26 cellular contexts compared by ENCODE assay signal in genomic region chr10:86388119-86388704, GRCh38. TPM values are rescaled to one million over a fixed set of nuclear protein-coding genes. Genes with fewer than 3 reads are reported as not detected.
DNase-seq lines count a peak whose midpoint lies in the region; ATAC-seq, FAIRE-seq and TF ChIP-seq lines count a peak whose summit lies in the region.
"Had no signal": no experiment of that assay in that cellular context is flagged by ENCODE, and none has a peak within 500 bp of the region (broad histone marks: within the 10 kb centered on the region; RNA-seq: fewer than 3 reads in every experiment).

No MANE protein-coding gene starts in this region.

- H3K27me3 Mint-ChIP-seq in CD4-positive, alpha-beta memory T cell: peaks cover 24% of the 10 kb centered on the region in 2 donors
- H3K27me3 Mint-ChIP-seq in natural killer cell treated with Interleukin-12 subunit alpha and Interleukin-12 subunit beta and Interleukin-15 and Interleukin-18, amount 100 ng/mL, for 72 hours: peaks cover 42 to 60% of the 10 kb centered on the region in 2 donors

- H3K4me1 Mint-ChIP-seq in CD4-positive, alpha-beta memory T cell: peaks cover 4 to 11% (median 5%) of the 10 kb centered on the region in 4 donors
- H3K4me1 Mint-ChIP-seq in natural killer cell treated with Interleukin-12 subunit alpha and Interleukin-12 subunit beta and Interleukin-15 and Interleukin-18, amount 100 ng/mL, for 72 hours (ENCODE audit: low read depth in 2 of 2): peaks cover 5 to 6% of the 10 kb centered on the region in 2 donors

- H3K27me3 ChIP-seq in CD4-positive, alpha-beta memory T cell (ENCODE audit: insufficient read depth, low read length): no peaks in the 10 kb centered on the region
- H3K27me3 ChIP-seq in H1 (replicated peaks in 1 of 4; ENCODE audit: control insufficient read depth in 3 of 4, extremely low read depth in 1 of 4, insufficient read depth in 3 of 4, low read length in 3 of 4): peaks cover 0 to 15% (median 11%) of the 10 kb centered on the region in 4 experiments; a peak in 4 of 7 replicates
- H3K27me3 ChIP-seq: pancreas had no signal

- H2BK15ac ChIP-seq in H1 (ENCODE audit: low read length): no peak overlapping the region; the same call in 1 of the 2 replicates

- H3K14ac ChIP-seq in H1 (ENCODE audit: insufficient read length): no peak overlapping the region

- H3K27ac Mint-ChIP-seq in CD4-positive, alpha-beta memory T cell: no peak overlapping the region
- peak overlapping the region in 1 of 2 donors; percentile 38 for H3K27ac Mint-ChIP-seq in natural killer cell treated with Interleukin-12 subunit alpha and Interleukin-12 subunit beta and Interleukin-15 and Interleukin-18, amount 100 ng/mL, for 72 hours
- H3K27ac Mint-ChIP-seq: activated CD4-positive, alpha-beta T cell treated with anti-CD3 and anti-CD28 coated beads for 36 hours; activated CD8-positive, alpha-beta T cell treated with anti-CD3 and anti-CD28 coated beads, Interleukin-2, amount 10 ng/mL, durations not matched to agents 7 days and 5 days; T-cell had no signal

- TF ChIP-seq EP300 in H1 (IDR thresholded peaks at IDR 0.05; ENCODE audit: borderline replicate concordance in 1 of 2, low read depth in 2 of 2, low read length in 2 of 2): no peak

- no peak for FAIRE-seq in H1 (lab: Jason Lieb, UNC)
- no peak for FAIRE-seq in kidney (lab: Jason Lieb, UNC)
- FAIRE-seq: HepG2, pancreas had no signal

- DNase-seq in CD4-positive, alpha-beta memory T cell: no peak
- DNase-seq in GM20000 (ENCODE audit: low spot score) (peak; percentile 3), H1 (ENCODE audit: low read depth in 1 of 2, low spot score in 2 of 2) (peak in 1 of 2 experiments; percentile 45), T-helper 2 cell (no peak), occipital lobe (lab: John Stamatoyannopoulos, UW) (no peak), kidney (no peak)
- DNase-seq in natural killer cell treated with Interleukin-12 subunit alpha and Interleukin-12 subunit beta and Interleukin-15 and Interleukin-18, amount 100 ng/mL, for 72 hours (ENCODE audit: low spot score): no peak
- no peak for DNase-seq in activated CD4-positive, CD25-positive, alpha-beta regulatory T cell (lab: John Stamatoyannopoulos, UW)
- DNase-seq: activated CD4-positive, alpha-beta T cell treated with anti-CD3 and anti-CD28 coated beads for 36 hours; activated CD8-positive, alpha-beta T cell treated with anti-CD3 and anti-CD28 coated beads, Interleukin-2, amount 10 ng/mL, durations not matched to agents 7 days and 5 days; activated gamma-delta T cell treated with Interleukin-2 at 50 U/mL for 16 hours; brain microvascular endothelial cell; Caco-2; DMS79; foreskin melanocyte; left lung; NCI-H446 treated with DMSO at 0.1 percent for 48 hours; pancreas; spleen; T-cell had no signal

- no peak overlapping the region for H3K4ac ChIP-seq in H1 (replicated peaks; ENCODE audit: insufficient read length, low read depth, low read length)

- H4K20me1 ChIP-seq in H1 (replicated peaks in 1 of 2; ENCODE audit: control insufficient read depth in 1 of 2, insufficient read depth in 2 of 2, low read length in 2 of 2): peaks cover 0 to 2% of the 10 kb centered on the region in 2 experiments

- peak overlapping the region in 5 of 8 donors; percentile 19 to 66 (median 53) for H3K4me3 Mint-ChIP-seq in CD4-positive, alpha-beta memory T cell
- H3K4me3 Mint-ChIP-seq in natural killer cell treated with Interleukin-12 subunit alpha and Interleukin-12 subunit beta and Interleukin-15 and Interleukin-18, amount 100 ng/mL, for 72 hours: peak overlapping the region; percentile 35
- H3K4me3 Mint-ChIP-seq: activated CD4-positive, alpha-beta T cell treated with anti-CD3 and anti-CD28 coated beads for 36 hours; activated CD8-positive, alpha-beta T cell treated with anti-CD3 and anti-CD28 coated beads, Interleukin-2, amount 10 ng/mL, durations not matched to agents 7 days and 5 days had no signal

- H2BK12ac ChIP-seq in H1 (ENCODE audit: low read depth, low read length): 0 out of 2 replicates have a peak overlapping the region, but pooled peaks have one; percentile 17

- TF ChIP-seq POLR2A in H1 (IDR thresholded peaks at IDR 0.05; ENCODE audit: control extremely low read depth in 1 of 2, low read depth in 2 of 2, low read length in 2 of 2): no peak

- TF ChIP-seq RAD21 in H1 (IDR thresholded peaks at IDR 0.05 in 1 of 2, conservative IDR thresholded peaks at IDR 0.05 in 1 of 2; ENCODE audit: low read depth in 2 of 2, low read length in 2 of 2): no peak

- no peaks in the 10 kb centered on the region for H3K79me2 ChIP-seq in H1 (ENCODE audit: control insufficient read depth in 1 of 2, insufficient read depth in 2 of 2, low read length in 2 of 2)

- no peak overlapping the region for H4K5ac ChIP-seq in H1 (ENCODE audit: insufficient read length, low read depth, low read length)

- TF ChIP-seq CTCF in GM20000 (IDR thresholded peaks at IDR 0.05; ENCODE audit: extremely low read depth, missing control alignments): no peak
- TF ChIP-seq CTCF in H1 (IDR thresholded peaks at IDR 0.05; ENCODE audit: control extremely low read depth in 1 of 3, insufficient read depth in 1 of 3, low read depth in 1 of 3, low read length in 3 of 3): no peak
- TF ChIP-seq CTCF in kidney (IDR thresholded peaks at IDR 0.05; ENCODE audit: borderline replicate concordance, extremely low read depth, insufficient read depth): no peak

- peaks cover 5% of the 10 kb centered on the region for H3K4me1 ChIP-seq in CD4-positive, alpha-beta memory T cell (ENCODE audit: insufficient read depth, low read length)
- peaks cover 0 to 16% (median 5%) of the 10 kb centered on the region in 4 experiments; a peak in 5 of 7 replicates for H3K4me1 ChIP-seq in H1 (replicated peaks in 1 of 4; ENCODE audit: control insufficient read depth in 3 of 4, insufficient read depth in 4 of 4, low read length in 3 of 4)
- H3K4me1 ChIP-seq in kidney (ENCODE audit: control insufficient read depth in 1 of 2, insufficient read depth in 1 of 2, low read depth in 1 of 2, low read length in 2 of 2): no peaks in the 10 kb centered on the region
- H3K4me1 ChIP-seq: Caco-2 had no signal

- POLR2A ChIA-PET in CD4-positive, alpha-beta memory T cell (lab: Charles Lee; ENCODE audit: partially characterized antibody): no interaction called here
- POLR2A ChIA-PET in H1 (lab: Charles Lee; ENCODE audit: partially characterized antibody): interaction anchor here (1.0 to 3.3 kb wide), 4 partner anchors 9 to 93 kb away, joined by 3 to 30 read pairs (median 6); no protein-coding TSS in a partner anchor

- no peaks in the 10 kb centered on the region for H3K36me3 ChIP-seq in CD4-positive, alpha-beta memory T cell (ENCODE audit: insufficient read depth, low read length)
- H3K36me3 ChIP-seq in H1 (ENCODE audit: control insufficient read depth in 2 of 4, insufficient read depth in 4 of 4, low read length in 3 of 4) (no peaks in the 10 kb centered on the region), kidney (ENCODE audit: control insufficient read depth in 1 of 2, insufficient read depth in 2 of 2, low read length in 2 of 2) (no peaks in the 10 kb centered on the region)
- H3K36me3 ChIP-seq: adrenal gland, brain microvascular endothelial cell, left lung, pancreas, spleen, tibial nerve had no signal

- H3K4me3 ChIP-seq in CD4-positive, alpha-beta memory T cell (ENCODE audit: low read length in 2 of 2): no peak overlapping the region
- no peak overlapping the region for H3K4me3 ChIP-seq in H1 (ENCODE audit: extremely low read depth in 1 of 4, insufficient read depth in 2 of 4, low read depth in 3 of 4, low read length in 4 of 4)
- no peak overlapping the region for H3K4me3 ChIP-seq in kidney (ENCODE audit: low read length in 2 of 2)
- H3K4me3 ChIP-seq: pancreas, tibial nerve had no signal

- H4K8ac ChIP-seq in H1 (ENCODE audit: extremely low read depth, insufficient read depth, low read length): no peak overlapping the region

- H3K18ac ChIP-seq in H1 (ENCODE audit: extremely low read depth, low read length): no peak overlapping the region

- peak overlapping the region; percentile 39; the same call in 1 of the 2 replicates for H2BK5ac ChIP-seq in H1 (ENCODE audit: low read depth, low read length)

- H4K91ac ChIP-seq in H1 (replicated peaks; ENCODE audit: insufficient read length, low read length): no peak overlapping the region

- H2AK5ac ChIP-seq in H1 (ENCODE audit: low read depth, low read length): no peak overlapping the region

- H3K4me2 ChIP-seq in H1 (ENCODE audit: insufficient read depth in 1 of 2, low read depth in 2 of 2, low read length in 2 of 2): no peak overlapping the region; a peak in 2 of 4 replicates

- H3K27ac ChIP-seq in CD4-positive, alpha-beta memory T cell (ENCODE audit: low read depth, low read length): no peak overlapping the region
- H3K27ac ChIP-seq in H1 (ENCODE audit: low read depth, low read length) (no peak overlapping the region), kidney (ENCODE audit: low read depth in 2 of 2, low read length in 2 of 2) (no peak overlapping the region)
- H3K27ac ChIP-seq: adrenal gland, brain microvascular endothelial cell, left lung, pancreas, RWPE1, spleen, tibial nerve had no signal

- H2AFZ ChIP-seq in H1 (ENCODE audit: low read length): no peak overlapping the region

- no peak overlapping the region for H2BK20ac ChIP-seq in H1 (ENCODE audit: low read length)

- H3K9me3 Mint-ChIP-seq in CD4-positive, alpha-beta memory T cell: no peaks in the 10 kb centered on the region
- H3K9me3 Mint-ChIP-seq in natural killer cell treated with Interleukin-12 subunit alpha and Interleukin-12 subunit beta and Interleukin-15 and Interleukin-18, amount 100 ng/mL, for 72 hours: no peaks in the 10 kb centered on the region
- H3K9me3 Mint-ChIP-seq: T-cell had no signal

- H3K56ac ChIP-seq in H1 (replicated peaks; ENCODE audit: insufficient read length, low read depth, low read length): no peak overlapping the region

- no peaks in the 10 kb centered on the region for H3K79me1 ChIP-seq in H1 (ENCODE audit: low read depth, low read length)

- no peaks in the 10 kb centered on the region for H3K9me3 ChIP-seq in CD4-positive, alpha-beta memory T cell (ENCODE audit: control insufficient read depth in 1 of 2, low read length in 2 of 2)
- H3K9me3 ChIP-seq in H1 (ENCODE audit: insufficient read depth in 2 of 2, low read depth in 1 of 2, low read length in 1 of 2): no peaks in the 10 kb centered on the region
- H3K9me3 ChIP-seq in kidney (ENCODE audit: control insufficient read depth in 1 of 2, low read length in 2 of 2): no peaks in the 10 kb centered on the region
- H3K9me3 ChIP-seq: adrenal gland, Caco-2, left lung, pancreas, spleen, tibial nerve had no signal

- no peak overlapping the region for H3K9ac ChIP-seq in H1 (replicated peaks in 1 of 4; ENCODE audit: extremely low read depth in 1 of 4, low read depth in 3 of 4, low read length in 3 of 4)
- H3K9ac ChIP-seq in kidney (ENCODE audit: low read length in 2 of 2): no peak overlapping the region

- CTCF ChIA-PET in CD4-positive, alpha-beta memory T cell (lab: Charles Lee; ENCODE audit: partially characterized antibody): interaction anchor here (0.7 to 1.3 kb wide), 3 partner anchors 10 to 17 kb away, joined by 3 to 4 read pairs (median 4); no protein-coding TSS in a partner anchor
- CTCF ChIA-PET in H1 (lab: Charles Lee; ENCODE audit: partially characterized antibody): interaction anchor here (0.6 to 9.2 kb wide), 15 partner anchors 10 to 294 kb away, joined by 3 to 54 read pairs (median 5); no protein-coding TSS in a partner anchor

- no peak for ATAC-seq in natural killer cell treated with Interleukin-12 subunit alpha and Interleukin-12 subunit beta and Interleukin-15 and Interleukin-18, amount 100 ng/mL, for 72 hours
- ATAC-seq: activated CD4-positive, alpha-beta T cell treated with anti-CD3 and anti-CD28 coated beads for 36 hours; activated CD8-positive, alpha-beta T cell treated with anti-CD3 and anti-CD28 coated beads, Interleukin-2, amount 10 ng/mL, durations not matched to agents 7 days and 5 days; left lung; pancreas; right cardiac atrium; T-cell had no signal

- H3K36me3 Mint-ChIP-seq in CD4-positive, alpha-beta memory T cell: no peaks in the 10 kb centered on the region
- no peaks in the 10 kb centered on the region for H3K36me3 Mint-ChIP-seq in natural killer cell treated with Interleukin-12 subunit alpha and Interleukin-12 subunit beta and Interleukin-15 and Interleukin-18, amount 100 ng/mL, for 72 hours
- H3K36me3 Mint-ChIP-seq: T-cell had no signal

- WGBS in H1 (ENCODE audit: extremely low coverage in 1 of 2, insufficient coverage in 1 of 2, insufficient read length in 1 of 2, insufficient replicate concordance in 2 of 2, low coverage in 1 of 2, low lambda C conversion rate in 2 of 2, missing lambda C conversion rate in 1 of 2), 2 experiments: 61% methylated on average over 12 of the region's 13 CpGs; no CpG with 5 or more reads in 1 of the 2 experiments

- no peak overlapping the region for H2BK120ac ChIP-seq in H1 (replicated peaks; ENCODE audit: low read depth, low read length)

- H3K23ac ChIP-seq in H1 (ENCODE audit: insufficient read length): no peak overlapping the region

- intact Hi-C loops in CD4-positive, alpha-beta memory T cell (cut with micrococcal nuclease): no loop called here
- intact Hi-C loops in kidney (cut with DNase I): no loop called here

- H3K23me2 ChIP-seq in H1 (ENCODE audit: low read depth, low read length): peaks cover 9% of the 10 kb centered on the region; the same call in 1 of the 2 replicates

RNA-seq across cellular contexts. Expression of gene GRID1, which starts 21.6 kb away (rescaled TPM):
- total RNA-seq in CD4-positive, alpha-beta memory T cell: not detected
- not detected for polyA plus RNA-seq in CD4-positive, alpha-beta memory T cell
- total RNA-seq in H1 (2021; fragmentation: NEBNext Ultra II Directional; extraction: Animal tissue kit (Norgen Biotek cat#: 25700)): 0.15 and 0.22 TPM in 2 replicates
- polyA plus RNA-seq in H1 (2011; rRNA removed) (0.30 and 0.31 TPM in 2 replicates), kidney (ENCODE audit: insufficient read depth, low read depth, low replicate concordance) (0.37 TPM)
- polyA plus RNA-seq in H1 (2011; cell fraction: cytosol; rRNA removed): 0.21 TPM
- polyA plus RNA-seq in H1 (2011; cell fraction: nucleus; rRNA removed): 0.34 TPM
- polyA plus RNA-seq in H1 (2012, experiment 1 of 2): 0.24 to 0.65 TPM (median 0.29 TPM) in 4 replicates
- 0.18 TPM for polyA plus RNA-seq in H1 (2012, experiment 2 of 2)
- polyA plus RNA-seq in H1 (2013, experiment 1 of 2): 0.32 TPM
- 0.39 TPM for polyA plus RNA-seq in H1 (2013, experiment 2 of 2)
- 0.88 and 1.3 TPM in 2 replicates for polyA minus RNA-seq in H1 (2011; rRNA and poly(A)+ RNA removed)
- polyA minus RNA-seq in H1 (2011; cell fraction: cytosol; rRNA and poly(A)+ RNA removed): 0.37 TPM
- polyA minus RNA-seq in H1 (2011; cell fraction: nucleus; rRNA and poly(A)+ RNA removed): 2.6 TPM
- not detected for total RNA-seq in natural killer cell treated with Interleukin-12 subunit alpha and Interleukin-12 subunit beta and Interleukin-15 and Interleukin-18, amount 100 ng/mL, for 72 hours
- total RNA-seq in occipital lobe (16.5 TPM), kidney (1.4 TPM)
- total RNA-seq: activated CD4-positive, alpha-beta T cell treated with anti-CD3 and anti-CD28 coated beads for 36 hours; activated CD8-positive, alpha-beta T cell treated with anti-CD3 and anti-CD28 coated beads, Interleukin-2, amount 10 ng/mL, durations not matched to agents 7 days and 5 days; HepG2; LHCN-M2 had no signal
